Comparison of ENCODE assay signal across 12 cellular contexts in genomic region chr2:222451270-222451674, GRCh38. TPM values are rescaled to one million over a fixed set of nuclear protein-coding genes. Genes with fewer than 3 reads are reported as not detected.
DNase-seq lines count a peak whose midpoint lies in the region; ATAC-seq, FAIRE-seq and TF ChIP-seq lines count a peak whose summit lies in the region.
"Had no signal": no experiment of that assay in that cellular context is flagged by ENCODE, and none has a peak within 500 bp of the region (broad histone marks: within the 10 kb centered on the region; RNA-seq: fewer than 3 reads in every experiment).

No MANE protein-coding gene starts in this region.

- peak; percentile 62 to 66; a peak in 2 of 4 replicates for TF ChIP-seq EP300 in GM12878 (IDR thresholded peaks at IDR 0.05; ENCODE audit: borderline replicate concordance in 1 of 2, control insufficient read depth in 1 of 2, low read depth in 2 of 2, low read length in 2 of 2)

- CTCF ChIA-PET in GM12878 (lab: Yijun Ruan, JAX): interaction anchor here (0.9 to 4.3 kb wide), 8 partner anchors 12 to 131 kb away, joined by 3 to 39 read pairs (median 4); a partner anchor contains a TSS

- H3K9me3 ChIP-seq in GM12878 (replicated peaks; ENCODE audit: control insufficient read depth, insufficient read depth, low read length): no peaks in the 10 kb centered on the region

- in situ Hi-C loops in GM13977 (cut with MboI; ENCODE audit: low pct_unique_long_range_greater_than_20kb, low sequenced_read_pairs, unreplicated experiment): no loop called here
- in situ Hi-C loops in GM12878 (cut with MboI): no loop called here

- RAD21 ChIA-PET in GM12878 (lab: Charles Lee; ENCODE audit: unreplicated experiment): interaction anchor here (1.0 to 2.6 kb wide), 10 partner anchors 18 to 133 kb away, joined by 3 to 20 read pairs (median 4); no protein-coding TSS in a partner anchor

- intact Hi-C loops in GM12878 (cut with micrococcal nuclease; ENCODE audit: unreplicated experiment): loop anchor here (1.0 kb wide), 2 partner anchors 24 to 133 kb away; no protein-coding TSS in a partner anchor

- no peak for TF ChIP-seq POLR2A in GM12878 (IDR thresholded peaks at IDR 0.05; ENCODE audit: low read depth, low read length)

- no peak overlapping the region for H3K27ac ChIP-seq in GM12878 (ENCODE audit: control insufficient read depth, insufficient read depth)
- H3K27ac ChIP-seq: hepatocyte had no signal

- peak; percentile 100 for ATAC-seq in GM19438 (IDR thresholded peaks at IDR 0.05; ENCODE audit: low read depth, unreplicated experiment)
- peak; percentile 99 for ATAC-seq in HG03095 (IDR thresholded peaks at IDR 0.05; ENCODE audit: unreplicated experiment)
- ATAC-seq in GM12878: peak; percentile 100

- FAIRE-seq in GM12878 (lab: Jason Lieb, UNC): peak; percentile 86
- no peak for FAIRE-seq in HTR-8/SVneo (lab: Jason Lieb, UNC)
- FAIRE-seq: H1, RCC 7860 had no signal

- no peak overlapping the region; the same call in 1 of the 2 replicates for H3K4me2 ChIP-seq in GM12878 (ENCODE audit: control insufficient read depth, insufficient read depth)
- H3K4me2 ChIP-seq: hepatocyte had no signal

- H3K79me2 ChIP-seq in GM12878 (ENCODE audit: control insufficient read depth, insufficient read depth, low read length): peaks cover 8% of the 10 kb centered on the region
- H3K79me2 ChIP-seq: hepatocyte had no signal

- TF ChIP-seq CTCF in GM13977 (IDR thresholded peaks at IDR 0.05; ENCODE audit: extremely low read depth, insufficient read depth, missing control alignments): peak; percentile 35
- TF ChIP-seq CTCF in GM12878 (IDR thresholded peaks at IDR 0.05 in 2 of 3, conservative IDR thresholded peaks at IDR 0.05 in 1 of 3; ENCODE audit: control insufficient read depth in 2 of 3, extremely low read depth in 1 of 3, insufficient read depth in 1 of 3, low read depth in 3 of 3, low read length in 3 of 3): peak; percentile 23 to 57 (median 42); a peak in 5 of 6 replicates

- H3K9ac ChIP-seq in GM12878 (ENCODE audit: control insufficient read depth, insufficient read depth, low read length): no peak overlapping the region

- H3K27me3 ChIP-seq in GM12878 (replicated peaks in 1 of 2; ENCODE audit: control insufficient read depth in 2 of 2, insufficient read depth in 2 of 2, low read length in 1 of 2): no peaks in the 10 kb centered on the region

- SMC1A ChIA-PET in GM12878 (lab: Charles Lee; ENCODE audit: uncharacterized antibody, unreplicated experiment): interaction anchor here (0.6 to 7.1 kb wide), 17 partner anchors 11 to 143 kb away, joined by 3 to 47 read pairs (median 4); partner anchors contain the start of gene SGPP2

- POLR2A ChIA-PET in GM12878 (lab: Charles Lee): interaction anchor here (1.0 to 1.7 kb wide), 5 partner anchors 11 to 133 kb away, joined by 3 to 5 read pairs (median 4); no protein-coding TSS in a partner anchor

- WGBS in GM12878 (ENCODE audit: insufficient coverage, insufficient replicate concordance, low lambda C conversion rate, missing lambda C conversion rate): 0% methylated on average over 5 of the region's 5 CpGs

- DNase-seq in GM13977 (ENCODE audit: low spot score) (peak; percentile 46), GM12878 (ENCODE audit: low read depth, low spot score) (peak; percentile 77), OCI-M2 (lab: John Stamatoyannopoulos, UW; ENCODE audit: unreplicated experiment) (no peak), HTR-8/SVneo (ENCODE audit: insufficient read length, low spot score) (no peak), globus pallidus (ENCODE audit: low spot score) (no peak), NCI-H2107 (lab: John Stamatoyannopoulos, UW) (no peak)
- DNase-seq: activated naive CD8-positive, alpha-beta T cell treated with anti-CD3 and anti-CD28 coated beads, Interleukin-2, amount 10 ng/mL, durations not matched to agents 7 days and 5 days had no signal

- peak; percentile 54 for TF ChIP-seq RAD21 in GM12878 (IDR thresholded peaks at IDR 0.05; ENCODE audit: insufficient read depth, low read depth, low read length)

- peaks cover 9% of the 10 kb centered on the region for H3K4me1 ChIP-seq in GM12878 (ENCODE audit: control insufficient read depth, insufficient read depth, low read length)

- H2AFZ ChIP-seq in GM12878 (ENCODE audit: control insufficient read depth, low read depth, low read length): no peak overlapping the region
- H2AFZ ChIP-seq: hepatocyte had no signal

- peaks cover 3% of the 10 kb centered on the region; the same call in 1 of the 2 replicates for H4K20me1 ChIP-seq in GM12878 (ENCODE audit: control insufficient read depth, insufficient read depth)

- no peak overlapping the region for H3K4me3 ChIP-seq in GM12878
- H3K4me3 ChIP-seq: hepatocyte had no signal

- H3K36me3 ChIP-seq in GM12878 (ENCODE audit: control insufficient read depth in 2 of 2, insufficient read depth in 2 of 2, low read length in 1 of 2): peaks cover 0 to 4% of the 10 kb centered on the region in 2 experiments; a peak in 2 of 4 replicates

- no TSS peak for BruUV-seq in GM12878 (replicated peaks; lab: Mats Ljungman, UMichigan)

TF ChIP-seq in GM12878, 131 proteins besides CTCF, POLR2A, EP300 and RAD21 (continues in another document):
- peak; percentile 37; the same call in 1 of the 2 replicates for TF ChIP-seq CBFB (IDR thresholded peaks at IDR 0.05; ENCODE audit: low read depth)
- TF ChIP-seq CBX5 (IDR thresholded peaks at IDR 0.05; ENCODE audit: low read depth): no peak
- TF ChIP-seq BCL11A (IDR thresholded peaks at IDR 0.05; ENCODE audit: low read depth, low read length): no peak
- no peak for TF ChIP-seq ELK1 (IDR thresholded peaks at IDR 0.05; ENCODE audit: low read depth, low read length)
- TF ChIP-seq TCF3 (IDR thresholded peaks at IDR 0.05; ENCODE audit: borderline replicate concordance, insufficient read depth, low read depth, low read length): 0 out of 2 replicates have a peak, but pooled peaks have one; percentile 32
- TF ChIP-seq HDGF (IDR thresholded peaks at IDR 0.05): no peak
- peak; percentile 19 for TF ChIP-seq SP1 (IDR thresholded peaks at IDR 0.05; ENCODE audit: low read depth, low read length)
- TF ChIP-seq FOXK2 (IDR thresholded peaks at IDR 0.05): no peak
- no peak for TF ChIP-seq ZNF24 (IDR thresholded peaks at IDR 0.05)
- TF ChIP-seq CREB1 (IDR thresholded peaks at IDR 0.05; ENCODE audit: low read depth): 0 out of 2 replicates have a peak, but pooled peaks have one; percentile 60
- no peak; the same call in 1 of the 2 replicates for TF ChIP-seq ZNF687 (IDR thresholded peaks at IDR 0.05)
- no peak for TF ChIP-seq HDAC2 (IDR thresholded peaks at IDR 0.05)
- TF ChIP-seq NFYA (IDR thresholded peaks at IDR 0.05; ENCODE audit: borderline replicate concordance, low read depth, low read length): no peak

RNA-seq across cellular contexts. Expression of gene SGPP2, which starts 26.9 kb away (rescaled TPM):
- total RNA-seq in GM12878 (2013; cell fraction: nucleolus; rRNA removed): 57.3 and 60.2 TPM in 2 replicates
- total RNA-seq in GM12878 (2014; rRNA removed): 12.8 and 14.6 TPM in 2 replicates
- total RNA-seq in GM12878 (2014; rRNA removed; fragmentation: Illumina TruSeq; extraction: Trizol): 13.4 and 13.6 TPM in 2 replicates
- 19.8 and 20.7 TPM in 2 replicates for total RNA-seq in GM12878 (2021)
- 16.4 TPM for polyA plus RNA-seq in GM12878 (2011; ENCODE audit: low read depth)
- 75.4 and 84.9 TPM in 2 replicates for polyA plus RNA-seq in GM12878 (2011; rRNA removed)
- 85.2 and 107 TPM in 2 replicates for polyA plus RNA-seq in GM12878 (2011; cell fraction: cytosol; rRNA removed)
- 32.9 and 35.2 TPM in 2 replicates for polyA plus RNA-seq in GM12878 (2011; cell fraction: nucleus; rRNA removed)
- 17.6 and 19.0 TPM in 2 replicates for polyA plus RNA-seq in GM12878 (2012)
- polyA plus RNA-seq in GM12878 (2014; fragmentation: Illumina TruSeq; extraction: Trizol): 23.8 and 23.9 TPM in 2 replicates
- polyA plus RNA-seq in GM12878 (2014; fragmentation: Nextera tagmentation; extraction: Ambion mirVana): 1 to 10 TPM; 3.5 to 3.7 TPM
- polyA plus RNA-seq in GM12878 (2014; rRNA removed): 13.2 and 15.2 TPM in 2 replicates
- polyA plus RNA-seq in GM12878 (2016; fragmentation: Nextera tagmentation; extraction: Ambion mirVana): 1 to 10 TPM; 5.3 to 5.6 TPM
- polyA minus RNA-seq in GM12878 (2011; rRNA and poly(A)+ RNA removed): 137 and 160 TPM in 2 replicates
- polyA minus RNA-seq in GM12878 (2011; cell fraction: cytosol; rRNA and poly(A)+ RNA removed): 33.9 and 42.1 TPM in 2 replicates
- polyA minus RNA-seq in GM12878 (2011; cell fraction: nucleus; rRNA and poly(A)+ RNA removed): 16.9 and 30.0 TPM in 2 replicates
- total RNA-seq: H1 had no signal

Comparison
In these comparisons a context has a peak if more than half of its experiments do, and no peak if none do; other contexts are left out.
1. DNase-seq: peak in GM13977 (single experiment) and GM12878 (single experiment); none in OCI-M2 (single experiment), HTR-8/SVneo (single experiment), globus pallidus (single experiment) and NCI-H2107 (single experiment).
2. Peak in every context shown above with its lines, with median percentiles within 50 percentile points of each other: ATAC-seq.